ENCODE assay signal across 8 cellular contexts in genomic region chr6:158642805-158643489, GRCh38. TPM values are rescaled to one million over a fixed set of nuclear protein-coding genes. Genes with fewer than 3 reads are reported as not detected.
DNase-seq lines count a peak whose midpoint lies in the region; ATAC-seq, FAIRE-seq and TF ChIP-seq lines count a peak whose summit lies in the region.

No MANE protein-coding gene starts in this region.

- no TSS peak for BruUV-seq in HepG2 (replicated peaks; lab: Mats Ljungman, UMichigan)

- intact Hi-C loops in HepG2 (cut with micrococcal nuclease; ENCODE audit: unreplicated experiment) = loop anchor here (10.0 kb wide), 1 partner anchor 1122 kb away; the partner anchor contains the start of gene ACAT2

- no peak for TF ChIP-seq CTCF in HepG2 (CRISPR knock-in tag; IDR thresholded peaks at IDR 0.05)

- no peak overlapping the region for H2AFZ ChIP-seq in HepG2 (ENCODE audit: low read length)

- peak overlapping the region; percentile 91 for H3K4me2 ChIP-seq in HepG2 (ENCODE audit: low read depth, low read length)

- H3K27ac Mint-ChIP-seq in activated naive CD4-positive, alpha-beta T cell treated with anti-CD3 and anti-CD28 coated beads, Interleukin-2, amount 50 U/mL, for 24 hours = peak overlapping the region; percentile 91
- peak overlapping the region; percentile 99 for H3K27ac Mint-ChIP-seq in activated naive CD8-positive, alpha-beta T cell

- 84% methylated on average over 11 of the region's 11 CpGs for WGBS in HepG2 (ENCODE audit: low lambda C conversion rate)

- no peak for FAIRE-seq in HepG2 (lab: Jason Lieb, UNC)

- POLR2A ChIA-PET in HepG2 (lab: Yijun Ruan, JAX) = interaction anchor here (0.7 to 1.9 kb wide), 2 partner anchors 8 to 71 kb away, joined by 3 to 7 read pairs; no protein-coding TSS in a partner anchor

- H3K9me3 ChIP-seq in HepG2 (ENCODE audit: low read length) = no peaks in the 10 kb centered on the region

- TF ChIP-seq EP300 in HepG2 (IDR thresholded peaks at IDR 0.05; ENCODE audit: low read depth in 2 of 2, low read length in 2 of 2) (no peak), HepG2 (CRISPR knock-in tag; IDR thresholded peaks at IDR 0.05; ENCODE audit: borderline replicate concordance) (no peak)

- peaks cover 20% of the 10 kb centered on the region for H3K79me2 ChIP-seq in HepG2 (ENCODE audit: insufficient read depth, low read length)

- H3K27me3 Mint-ChIP-seq in activated naive CD4-positive, alpha-beta T cell treated with anti-CD3 and anti-CD28 coated beads, Interleukin-2, amount 50 U/mL, for 24 hours = no peaks in the 10 kb centered on the region
- no peaks in the 10 kb centered on the region for H3K27me3 Mint-ChIP-seq in activated naive CD8-positive, alpha-beta T cell

- peaks cover 0 to 11% of the 10 kb centered on the region in 2 experiments; a peak in 1 of 5 replicates for H3K27me3 ChIP-seq in HepG2 (ENCODE audit: control insufficient read depth in 1 of 2, insufficient read depth in 2 of 2, low read length in 2 of 2)

- peaks cover 49% of the 10 kb centered on the region for H3K4me1 ChIP-seq in HepG2 (ENCODE audit: insufficient read depth, low read length)

- H4K20me1 ChIP-seq in HepG2 (ENCODE audit: insufficient read depth, low read length) = no peaks in the 10 kb centered on the region; the same call in 1 of the 2 replicates

- peak overlapping the region in 1 of 3 experiments; percentile 96; a peak in 2 of 6 replicates for H3K4me3 ChIP-seq in HepG2 (replicated peaks in 1 of 3; ENCODE audit: insufficient read depth in 1 of 3, low read depth in 2 of 3, low read length in 3 of 3)

- DNase-seq in activated naive CD4-positive, alpha-beta T cell (lab: John Stamatoyannopoulos, UW) = no peak
- DNase-seq in HepG2 (ENCODE audit: low spot score) (no peak), ureter (ENCODE audit: low spot score) (peak; percentile 34), COR-L47 (lab: John Stamatoyannopoulos, UW) (no peak), KBM-7 (no peak), NCI-H2081 (lab: John Stamatoyannopoulos, UW) (no peak)

- no peak for ATAC-seq in HepG2

- H3K27ac ChIP-seq in HepG2 (ENCODE audit: extremely low read length, insufficient read depth, low read length) = no peak overlapping the region

- in situ Hi-C loops in HepG2 (cut with HindIII; ENCODE audit: extremely low pct_ligation_motif_present, low pct_unique_long_range_greater_than_20kb) = no loop called here
- in situ Hi-C loops in KBM-7 (cut with MboI; ENCODE audit: low pct_unique_long_range_greater_than_20kb, low sequenced_read_pairs) = no loop called here

- H3K36me3 ChIP-seq in HepG2 (replicated peaks in 1 of 2; ENCODE audit: control insufficient read depth in 1 of 2, insufficient read depth in 2 of 2, low read length in 2 of 2) = no peaks in the 10 kb centered on the region

- no peak for TF ChIP-seq POLR2A in HepG2 (IDR thresholded peaks at IDR 0.05; ENCODE audit: insufficient read depth in 1 of 2, low read depth in 2 of 2, low read length in 2 of 2)

- CTCF ChIA-PET in HepG2 (lab: Yijun Ruan, JAX; ENCODE audit: low intra/inter-chr PET ratio, low total read pairs) = no interaction called here

- H3K9ac ChIP-seq in HepG2 (ENCODE audit: insufficient read depth, low read depth, low read length) = peak overlapping the region; percentile 93; the same call in 1 of the 2 replicates

- H3K4me3 Mint-ChIP-seq in activated naive CD4-positive, alpha-beta T cell treated with anti-CD3 and anti-CD28 coated beads, Interleukin-2, amount 50 U/mL, for 24 hours = peak overlapping the region; percentile 99
- H3K4me3 Mint-ChIP-seq in activated naive CD8-positive, alpha-beta T cell = peak overlapping the region; percentile 100

- peaks cover 76% of the 10 kb centered on the region for H3K4me1 Mint-ChIP-seq in activated naive CD4-positive, alpha-beta T cell treated with anti-CD3 and anti-CD28 coated beads, Interleukin-2, amount 50 U/mL, for 24 hours
- peaks cover 65% of the 10 kb centered on the region for H3K4me1 Mint-ChIP-seq in activated naive CD8-positive, alpha-beta T cell (ENCODE audit: low read depth)

- H3K9me3 Mint-ChIP-seq in activated naive CD4-positive, alpha-beta T cell treated with anti-CD3 and anti-CD28 coated beads, Interleukin-2, amount 50 U/mL, for 24 hours = no peaks in the 10 kb centered on the region
- no peaks in the 10 kb centered on the region for H3K9me3 Mint-ChIP-seq in activated naive CD8-positive, alpha-beta T cell (ENCODE audit: low read depth)

- TF ChIP-seq RAD21 in HepG2 (CRISPR knock-in tag; IDR thresholded peaks at IDR 0.05) = no peak

- peaks cover 11% of the 10 kb centered on the region for H3K36me3 Mint-ChIP-seq in activated naive CD4-positive, alpha-beta T cell treated with anti-CD3 and anti-CD28 coated beads, Interleukin-2, amount 50 U/mL, for 24 hours
- H3K36me3 Mint-ChIP-seq in activated naive CD8-positive, alpha-beta T cell = peaks cover 7% of the 10 kb centered on the region

TF ChIP-seq in HepG2, 621 proteins besides CTCF, POLR2A, EP300 and RAD21:
- 0 out of 2 replicates have a peak, but pooled peaks have one; percentile 3 for TF ChIP-seq ZNF230 (CRISPR knock-in tag; IDR thresholded peaks at IDR 0.05)
- TF ChIP-seq, protein P1, sequence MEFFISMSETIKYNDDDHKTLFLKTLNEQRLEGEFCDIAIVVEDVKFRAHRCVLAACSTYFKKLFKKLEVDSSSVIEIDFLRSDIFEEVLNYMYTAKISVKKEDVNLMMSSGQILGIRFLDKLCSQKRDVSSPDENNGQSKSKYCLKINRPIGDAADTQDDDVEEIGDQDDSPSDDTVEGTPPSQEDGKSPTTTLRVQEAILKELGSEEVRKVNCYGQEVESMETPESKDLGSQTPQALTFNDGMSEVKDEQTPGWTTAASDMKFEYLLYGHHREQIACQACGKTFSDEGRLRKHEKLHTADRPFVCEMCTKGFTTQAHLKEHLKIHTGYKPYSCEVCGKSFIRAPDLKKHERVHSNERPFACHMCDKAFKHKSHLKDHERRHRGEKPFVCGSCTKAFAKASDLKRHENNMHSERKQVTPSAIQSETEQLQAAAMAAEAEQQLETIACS (CRISPR knock-in tag; IDR thresholded peaks at IDR 0.05) = no peak
- no peak for TF ChIP-seq ZNF569 (CRISPR knock-in tag; IDR thresholded peaks at IDR 0.05; ENCODE audit: borderline replicate concordance)
- TF ChIP-seq KDM4B (CRISPR knock-in tag; IDR thresholded peaks at IDR 0.05) = no peak

RNA-seq across cellular contexts. Expression of gene DYNLT1, which starts 1.6 kb away (rescaled TPM):
- total RNA-seq in HepG2 (2016; rRNA removed; fragmentation: Illumina TruSeq; extraction: Trizol) (108 and 144 TPM in 2 replicates), ureter (117 TPM)
- 61.3 and 63.2 TPM in 2 replicates for total RNA-seq in HepG2 (2016; cell fraction: cytosol; rRNA removed; fragmentation: Illumina TruSeq; extraction: Trizol; ENCODE audit: low read depth)
- 106 and 153 TPM in 2 replicates for total RNA-seq in HepG2 (2016; cell fraction: insoluble cytoplasmic fraction; rRNA removed; fragmentation: Illumina TruSeq; extraction: Trizol)
- 66.8 and 68.4 TPM in 2 replicates for total RNA-seq in HepG2 (2016; cell fraction: membrane; rRNA removed; fragmentation: Illumina TruSeq; extraction: Trizol)
- 46.1 and 46.5 TPM in 2 replicates for total RNA-seq in HepG2 (2016; cell fraction: nucleus; rRNA removed; fragmentation: Illumina TruSeq; extraction: Trizol)
- 152 and 171 TPM in 2 replicates for polyA plus RNA-seq in HepG2 (2011; rRNA removed)
- polyA plus RNA-seq in HepG2 (2011; cell fraction: cytosol; rRNA removed) = 96.9 and 144 TPM in 2 replicates
- polyA plus RNA-seq in HepG2 (2011; cell fraction: nucleus; rRNA removed) = 55.7 and 80.2 TPM in 2 replicates
- 121 and 122 TPM in 2 replicates for polyA plus RNA-seq in HepG2 (2012)
- polyA plus RNA-seq in HepG2 (2016; cell fraction: cytosol; fragmentation: Illumina TruSeq; extraction: Trizol; ENCODE audit: low read depth) = 51.0 and 56.6 TPM in 2 replicates
- 155 and 168 TPM in 2 replicates for polyA plus RNA-seq in HepG2 (2016; cell fraction: insoluble cytoplasmic fraction; fragmentation: Illumina TruSeq; extraction: Trizol; ENCODE audit: low read depth)
- 61.5 and 63.6 TPM in 2 replicates for polyA plus RNA-seq in HepG2 (2016; cell fraction: membrane; fragmentation: Illumina TruSeq; extraction: Trizol; ENCODE audit: low read depth)
- polyA plus RNA-seq in HepG2 (2016; cell fraction: nucleus; fragmentation: Illumina TruSeq; extraction: Trizol; ENCODE audit: insufficient read depth, low read depth) = 102 and 103 TPM in 2 replicates
- polyA minus RNA-seq in HepG2 (2011; rRNA and poly(A)+ RNA removed; ENCODE audit: low replicate concordance) = 81.1 TPM in 2 replicates
- polyA minus RNA-seq in HepG2 (2011; cell fraction: cytosol; rRNA and poly(A)+ RNA removed) = 19.5 and 25.9 TPM in 2 replicates
- polyA minus RNA-seq in HepG2 (2011; cell fraction: nucleus; rRNA and poly(A)+ RNA removed) = 19.4 and 32.6 TPM in 2 replicates

RNA-seq across cellular contexts. Expression of gene SYTL3, which starts 6.9 kb away (rescaled TPM):
- 0.11 and 0.17 TPM in 2 replicates for total RNA-seq in HepG2 (2016; rRNA removed; fragmentation: Illumina TruSeq; extraction: Trizol)
- total RNA-seq in HepG2 (2016; cell fraction: cytosol; rRNA removed; fragmentation: Illumina TruSeq; extraction: Trizol; ENCODE audit: low read depth) = 0.20 and 0.26 TPM in 2 replicates
- total RNA-seq in HepG2 (2016; cell fraction: insoluble cytoplasmic fraction; rRNA removed; fragmentation: Illumina TruSeq; extraction: Trizol) = 0.19 and 0.25 TPM in 2 replicates
- total RNA-seq in HepG2 (2016; cell fraction: membrane; rRNA removed; fragmentation: Illumina TruSeq; extraction: Trizol) = 0.14 and 0.15 TPM in 2 replicates
- total RNA-seq in HepG2 (2016; cell fraction: nucleus; rRNA removed; fragmentation: Illumina TruSeq; extraction: Trizol) = 0.37 and 0.50 TPM in 2 replicates
- polyA plus RNA-seq in HepG2 (2011; rRNA removed) = 0.21 and 0.28 TPM in 2 replicates
- 0.12 and 0.15 TPM in 2 replicates for polyA plus RNA-seq in HepG2 (2011; cell fraction: cytosol; rRNA removed)
- polyA plus RNA-seq in HepG2 (2011; cell fraction: nucleus; rRNA removed) = 0.59 and 0.64 TPM in 2 replicates
- polyA plus RNA-seq in HepG2 (2012) = 0.21 and 0.44 TPM in 2 replicates
- polyA plus RNA-seq in HepG2 (2016; cell fraction: cytosol; fragmentation: Illumina TruSeq; extraction: Trizol; ENCODE audit: low read depth) = 0.16 and 0.17 TPM in 2 replicates
- polyA plus RNA-seq in HepG2 (2016; cell fraction: insoluble cytoplasmic fraction; fragmentation: Illumina TruSeq; extraction: Trizol; ENCODE audit: low read depth) = 0.10 and 0.34 TPM in 2 replicates
- polyA plus RNA-seq in HepG2 (2016; cell fraction: membrane; fragmentation: Illumina TruSeq; extraction: Trizol; ENCODE audit: low read depth) = 0.07 and 0.15 TPM in 2 replicates
- 0.22 and 0.72 TPM in 2 replicates for polyA plus RNA-seq in HepG2 (2016; cell fraction: nucleus; fragmentation: Illumina TruSeq; extraction: Trizol; ENCODE audit: insufficient read depth, low read depth)
- 0.28 TPM in 1 of 2 replicates, not detected in the other for polyA minus RNA-seq in HepG2 (2011; rRNA and poly(A)+ RNA removed; ENCODE audit: low replicate concordance)
- not detected in 2 replicates for polyA minus RNA-seq in HepG2 (2011; cell fraction: cytosol; rRNA and poly(A)+ RNA removed)
- polyA minus RNA-seq in HepG2 (2011; cell fraction: nucleus; rRNA and poly(A)+ RNA removed) = 0.64 and 0.87 TPM in 2 replicates
- total RNA-seq in ureter = 8.7 TPM
